In genomic region chr1:42046772-42047552, GRCh38 we compare ENCODE assay signal across 15 cellular contexts.
A peak's percentile ranks its signal among the peaks of the same experiment; 100 is the strongest.
DNase-seq lines count a peak whose midpoint lies in the region; ATAC-seq and TF ChIP-seq lines count a peak whose summit lies in the region.
"Had no signal": no experiment of that assay in that cellular context is flagged by ENCODE, and none has a peak within 500 bp of the region (broad histone marks: within the 10 kb centered on the region; RNA-seq: fewer than 3 reads in every experiment).

No MANE protein-coding gene starts in this region.

- H3K36me3 ChIP-seq in Peyer's patch (no peaks in the 10 kb centered on the region), hepatocyte (replicated peaks; ENCODE audit: insufficient read depth, low read depth) (no peaks in the 10 kb centered on the region)
- H3K36me3 ChIP-seq: ovary, suprapubic skin had no signal

- H2AFZ ChIP-seq in hepatocyte, result no peak overlapping the region

- H3K9me3 Mint-ChIP-seq in chondrocyte (ENCODE audit: low read depth), result no peaks in the 10 kb centered on the region
- H3K9me3 Mint-ChIP-seq: WTC11 had no signal

- H3K4me2 ChIP-seq in hepatocyte, result no peak overlapping the region

- WGBS in hepatocyte (ENCODE audit: low lambda C conversion rate, missing lambda C conversion rate), result 82% methylated on average over 4 of the region's 4 CpGs

- no peaks in the 10 kb centered on the region for H4K20me1 ChIP-seq in hepatocyte (ENCODE audit: insufficient read depth, poor library complexity, severe bottlenecking)

- DNase-seq in AG10803 (ENCODE audit: low read depth), result peak; percentile 12
- peak; percentile 77 for DNase-seq in NCI-H1105 treated with DMSO at 0.1 percent for 48 hours (lab: John Stamatoyannopoulos, UW)
- peak in 2 of 3 donors; percentile 54 to 55 for DNase-seq in Peyer's patch
- DNase-seq in hepatocyte (ENCODE audit: low spot score), result peak; percentile 16
- DNase-seq in OCI-M2 (lab: John Stamatoyannopoulos, UW; ENCODE audit: unreplicated experiment), result no peak
- no peak for DNase-seq in chondrocyte (ENCODE audit: low spot score)
- DNase-seq: activated naive CD4-positive, alpha-beta T cell treated with anti-CD3 and anti-CD28 coated beads, Interleukin-2, amount 50 U/mL, for 16 hours; central memory CD4-positive, alpha-beta T cell; IMR-90; NCI-H1694; ovary had no signal

- H3K27ac ChIP-seq in Peyer's patch (no peak overlapping the region), hepatocyte (no peak overlapping the region)
- H3K27ac ChIP-seq: ovary, suprapubic skin had no signal

- H3K9me2 ChIP-seq in hepatocyte (replicated peaks; ENCODE audit: insufficient read depth), result no peaks in the 10 kb centered on the region

- no peaks in the 10 kb centered on the region for H3K4me1 Mint-ChIP-seq in chondrocyte (ENCODE audit: low read depth)

- H3K27me3 ChIP-seq in Peyer's patch, result no peaks in the 10 kb centered on the region
- peaks cover 15% of the 10 kb centered on the region for H3K27me3 ChIP-seq in hepatocyte
- H3K27me3 ChIP-seq: ovary had no signal

- no peaks in the 10 kb centered on the region for H3K4me1 ChIP-seq in Peyer's patch
- H3K4me1 ChIP-seq in hepatocyte (ENCODE audit: insufficient read depth), result no peaks in the 10 kb centered on the region
- H3K4me1 ChIP-seq: suprapubic skin had no signal

- H3K4me3 ChIP-seq in AG10803 (ENCODE audit: low read length), result no peak overlapping the region
- no peak overlapping the region for H3K4me3 ChIP-seq in Peyer's patch
- H3K4me3 ChIP-seq in hepatocyte, result no peak overlapping the region
- H3K4me3 ChIP-seq: ovary, suprapubic skin had no signal

- TF ChIP-seq POLR2A in Peyer's patch (IDR thresholded peaks at IDR 0.05), result no peak

- H3K27ac Mint-ChIP-seq in chondrocyte (ENCODE audit: unreplicated experiment), result no peak overlapping the region
- H3K27ac Mint-ChIP-seq: WTC11 had no signal

- no peaks in the 10 kb centered on the region for H3K9me3 ChIP-seq in Peyer's patch
- no peaks in the 10 kb centered on the region for H3K9me3 ChIP-seq in hepatocyte (ENCODE audit: low read depth)
- H3K9me3 ChIP-seq: ovary, suprapubic skin had no signal

- H3K27me3 Mint-ChIP-seq in chondrocyte (ENCODE audit: low read depth), result peaks cover 48% of the 10 kb centered on the region

- TF ChIP-seq CTCF in AG10803 (conservative IDR thresholded peaks at IDR 0.05; ENCODE audit: low read length) (no peak), Peyer's patch (IDR thresholded peaks at IDR 0.05) (no peak), hepatocyte (IDR thresholded peaks at IDR 0.05; ENCODE audit: poor library complexity) (no peak), chondrocyte (IDR thresholded peaks at IDR 0.05) (no peak)

- no peaks in the 10 kb centered on the region for H3K36me3 Mint-ChIP-seq in chondrocyte (ENCODE audit: low read depth)
- H3K36me3 Mint-ChIP-seq: WTC11 had no signal

- H3K4me3 Mint-ChIP-seq in chondrocyte (ENCODE audit: unreplicated experiment), result no peak overlapping the region
- H3K4me3 Mint-ChIP-seq: WTC11 had no signal

- ATAC-seq in GM19328 (IDR thresholded peaks at IDR 0.05; ENCODE audit: unreplicated experiment) (no peak), GM21786 (IDR thresholded peaks at IDR 0.05; ENCODE audit: unreplicated experiment) (no peak)
- ATAC-seq: WTC11 had no signal

- H3K79me2 ChIP-seq in hepatocyte, result no peaks in the 10 kb centered on the region

Comparison
In these comparisons a context has a peak if more than half of its experiments do, and no peak if none do; other contexts are left out.
1. DNase-seq: peak in AG10803 (single experiment), NCI-H1105 treated with DMSO at 0.1 percent for 48 hours (single experiment), Peyer's patch (2 of 3) and hepatocyte (single experiment); none in OCI-M2 (single experiment) and chondrocyte (single experiment).